26 cellular contexts compared by ENCODE assay signal in the genomic region with DNA sequence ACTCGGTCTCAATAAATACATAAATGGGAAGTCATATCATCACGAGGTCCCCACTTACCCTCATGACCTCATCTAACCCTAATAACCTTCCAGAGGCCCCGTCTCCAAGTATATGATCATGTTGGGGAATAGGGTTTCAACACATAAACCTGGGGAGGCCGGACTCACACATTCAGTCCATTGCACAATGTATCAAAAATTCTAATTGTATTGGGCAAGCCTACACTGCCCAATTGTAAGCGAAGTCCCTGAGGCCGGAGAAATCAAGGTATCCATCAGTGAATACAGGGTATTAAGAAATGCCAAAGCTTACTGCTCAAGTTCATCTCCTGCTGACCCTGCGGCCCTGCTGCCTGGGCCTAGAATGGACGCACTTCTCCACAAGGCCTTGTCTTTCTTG.
"Had no signal": no experiment of that assay in that cellular context is flagged by ENCODE, and none has a peak within 500 bp of the region (broad histone marks: within the 10 kb centered on the region; RNA-seq: fewer than 3 reads in every experiment).

No MANE protein-coding gene starts in this region.

- H3K27ac ChIP-seq: brain microvascular endothelial cell, cardiac muscle cell, SK-N-MC, WERI-Rb-1 had no signal

- H3K27me3 ChIP-seq: brain microvascular endothelial cell, cardiac muscle cell had no signal

- H3K36me3 ChIP-seq: brain microvascular endothelial cell, cardiac muscle cell, WERI-Rb-1 had no signal

- ATAC-seq: activated CD4-positive, alpha-beta T cell treated with anti-CD3 and anti-CD28 coated beads for 36 hours; activated T-helper 17 cell treated with anti-CD3 and anti-CD28 coated beads, Interleukin-2, amount 50 U/mL, for 72 hours; Panc1; Right ventricle myocardium inferior; T-cell had no signal

- DNase-seq: activated CD4-positive, alpha-beta memory T cell treated with anti-CD3 and anti-CD28 coated beads, Interleukin-2, amount 10 ng/mL, durations not matched to agents 7 days and 5 days; activated CD4-positive, alpha-beta T cell treated with anti-CD3 and anti-CD28 coated beads for 36 hours; activated CD4-positive, alpha-beta T cell treated with anti-CD3 and anti-CD28 coated beads, Interleukin-2, amount 50 U/mL, for 1 hour; activated gamma-delta T cell; activated naive CD4-positive, alpha-beta T cell treated with anti-CD3 and anti-CD28 coated beads for 36 hours; activated T-cell treated with anti-CD3 and anti-CD28 coated beads for 4 hours; activated T-cell treated with anti-CD3 and anti-CD28 coated beads, Interleukin-2, amount 50 U/mL, for 48 hours; amygdala; brain microvascular endothelial cell; cerebellar nuclear complex; NCI-H1092; NCI-H1417; NCI-H1930; NCI-H2171; NCI-H226; NCI-H526 treated with DMSO at 0.1 percent for 48 hours; NCI-H82; OCI-M1; T-cell; T-helper 2 cell; WERI-Rb-1 had no signal

- H3K4me3 ChIP-seq: cardiac muscle cell, SK-N-MC had no signal
